8 cellular contexts compared by ENCODE assay signal in genomic region chr1:43238104-43238503, GRCh38. TPM values are rescaled to one million over a fixed set of nuclear protein-coding genes. Genes with fewer than 3 reads are reported as not detected.
DNase-seq lines count a peak whose midpoint lies in the region; ATAC-seq and TF ChIP-seq lines count a peak whose summit lies in the region.

No MANE protein-coding gene starts in this region.

- no peaks in the 10 kb centered on the region for H3K36me3 ChIP-seq in OCI-LY7 (ENCODE audit: insufficient read depth, low read length)

- H3K9me2 ChIP-seq in OCI-LY7 (ENCODE audit: insufficient read depth, low read length): no peaks in the 10 kb centered on the region

- DNase-seq in D341Med (ENCODE audit: low spot score): peak; percentile 70
- DNase-seq in HK-2 (ENCODE audit: unreplicated experiment): peak; percentile 47
- peak; percentile 67 for DNase-seq in OCI-LY7 (ENCODE audit: low spot score)
- peak; percentile 31 to 75 for DNase-seq in T47D (ENCODE audit: low read depth in 1 of 2, low spot score in 1 of 2)
- DNase-seq in iris pigment epithelial cell (ENCODE audit: low read depth): peak; percentile 62
- peak; percentile 6 for DNase-seq in stimulated activated CD4-positive, alpha-beta T cell treated with anti-CD3 and anti-CD28 coated beads, Interleukin-4, amount 100 ng/mL, for 1 hour

- peak; percentile 81 for TF ChIP-seq CTCF in OCI-LY7 (conservative IDR thresholded peaks at IDR 0.05; ENCODE audit: low read length)

- in situ Hi-C loops in T47D (cut with HindIII; ENCODE audit: low pct_unique_long_range_greater_than_20kb, low sequenced_read_pairs): no loop called here

- POLR2A ChIA-PET in OCI-LY7 (lab: Charles Lee): interaction anchor here (0.7 to 2.4 kb wide), 2 partner anchors 19 to 120 kb away, joined by 3 to 11 read pairs; partner anchors contain the start of gene CDC20

- H3K9me3 ChIP-seq in OCI-LY7 (ENCODE audit: low read length): peaks cover 6% of the 10 kb centered on the region; the same call in 1 of the 2 replicates

- peaks cover 26% of the 10 kb centered on the region for H3K4me1 ChIP-seq in OCI-LY7 (ENCODE audit: insufficient read depth, low read length, poor library complexity, severe bottlenecking)

- ATAC-seq in HG03521 (IDR thresholded peaks at IDR 0.05; ENCODE audit: unreplicated experiment) (no peak), GM18870 (IDR thresholded peaks at IDR 0.05; ENCODE audit: unreplicated experiment) (no peak)

- H3K79me2 ChIP-seq in OCI-LY7 (ENCODE audit: insufficient read depth, low read depth, low read length): no peaks in the 10 kb centered on the region

- H2AFZ ChIP-seq in OCI-LY7 (ENCODE audit: low read length): peak overlapping the region; percentile 78; the same call in 1 of the 2 replicates

- H3K4me2 ChIP-seq in OCI-LY7 (ENCODE audit: low read length): peak overlapping the region; percentile 64

- no peak overlapping the region for H3K27ac ChIP-seq in OCI-LY7 (ENCODE audit: low read depth, low read length, poor library complexity, severe bottlenecking)

- CTCF ChIA-PET in OCI-LY7 (lab: Charles Lee; ENCODE audit: unreplicated experiment): interaction anchor here (1.0 to 2.3 kb wide), 3 partner anchors 7 to 177 kb away, joined by 3 to 10 read pairs (median 3); no protein-coding TSS in a partner anchor

- BruUV-seq in OCI-LY7 (replicated peaks; lab: Mats Ljungman, UMichigan): no TSS peak

- no peak overlapping the region for H3K4me3 ChIP-seq in OCI-LY7 (ENCODE audit: low read depth, low read length, poor library complexity, severe bottlenecking)

- intact Hi-C loops in OCI-LY7 (cut with micrococcal nuclease; ENCODE audit: unreplicated experiment): loop anchor here (1.0 kb wide), 2 partner anchors 120 to 176 kb away; partner anchors contain the start of gene CDC20

- no peaks in the 10 kb centered on the region for H4K20me1 ChIP-seq in OCI-LY7 (ENCODE audit: insufficient read depth, low read length)

RNA-seq across cellular contexts. Expression of gene TMEM125, which starts 31.7 kb away (rescaled TPM):
- total RNA-seq in OCI-LY7 (2014; rRNA removed; shearing (Covaris generic)): not detected in 2 replicates
- 0.23 and 0.44 TPM in 2 replicates for total RNA-seq in OCI-LY7 (2022)

RNA-seq across cellular contexts. Expression of gene C1orf210, which starts 47.3 kb away (rescaled TPM):
- total RNA-seq in OCI-LY7 (2014; rRNA removed; shearing (Covaris generic)): not detected in 2 replicates
- total RNA-seq in OCI-LY7 (2022): not detected in 2 replicates

Comparison
In these comparisons a context has a peak if more than half of its experiments do, and no peak if none do; other contexts are left out.
1. DNase-seq: peak in every context shown above with its lines; median percentile 70 in D341Med; 67 in OCI-LY7; 62 in iris pigment epithelial cell; 53 in T47D; 47 in HK-2; 6 in stimulated activated CD4-positive, alpha-beta T cell treated with anti-CD3 and anti-CD28 coated beads, Interleukin-4, amount 100 ng/mL, for 1 hour.